ENCODE assay signal across 15 cellular contexts in genomic region chr9:89579741-89580395, GRCh38. TPM values are rescaled to one million over a fixed set of nuclear protein-coding genes. Genes with fewer than 3 reads are reported as not detected.
DNase-seq lines count a peak whose midpoint lies in the region; ATAC-seq, FAIRE-seq and TF ChIP-seq lines count a peak whose summit lies in the region.
"Had no signal": no experiment of that assay in that cellular context is flagged by ENCODE, and none has a peak within 500 bp of the region (broad histone marks: within the 10 kb centered on the region; RNA-seq: fewer than 3 reads in every experiment).

No MANE protein-coding gene starts in this region.

- H3K4me3 Mint-ChIP-seq in CD4-positive, alpha-beta T cell, result no peak overlapping the region
- H3K4me3 Mint-ChIP-seq in T-helper 2 cell treated with Interferon-gamma antibody and Interleukin-4, amounts not matched to agents 5 μg/mL and 100 μg/mL, for 36 hours, result peak overlapping the region; percentile 11
- H3K4me3 Mint-ChIP-seq in GM23338, result no peak overlapping the region
- H3K4me3 Mint-ChIP-seq: activated B cell treated with CpG ODN at 0.5 μM for 24 hours, HFFc6 had no signal

- no peak overlapping the region for H3K4me2 ChIP-seq in GM23338

- peaks cover 77% of the 10 kb centered on the region for H3K27me3 Mint-ChIP-seq in CD4-positive, alpha-beta T cell
- peaks cover 63% of the 10 kb centered on the region for H3K27me3 Mint-ChIP-seq in T-helper 2 cell treated with Interferon-gamma antibody and Interleukin-4, amounts not matched to agents 5 μg/mL and 100 μg/mL, for 36 hours (ENCODE audit: low read depth)
- peaks cover 5% of the 10 kb centered on the region for H3K27me3 Mint-ChIP-seq in GM23338 (ENCODE audit: insufficient read depth, low read depth, poor library complexity)

- peaks cover 26% of the 10 kb centered on the region for H3K27me3 ChIP-seq in CD4-positive, alpha-beta T cell (ENCODE audit: control insufficient read depth, insufficient read depth, low read length)
- H3K27me3 ChIP-seq in BE2C, result peaks cover 30% of the 10 kb centered on the region
- H3K27me3 ChIP-seq in GM23338 (ENCODE audit: insufficient read depth), result no peaks in the 10 kb centered on the region
- H3K27me3 ChIP-seq: cardiac muscle cell had no signal

- no peaks in the 10 kb centered on the region for H3K9me3 Mint-ChIP-seq in CD4-positive, alpha-beta T cell
- H3K9me3 Mint-ChIP-seq in T-helper 2 cell treated with Interferon-gamma antibody and Interleukin-4, amounts not matched to agents 5 μg/mL and 100 μg/mL, for 36 hours, result peaks cover 10% of the 10 kb centered on the region
- H3K9me3 Mint-ChIP-seq in GM23338, result peaks cover 15% of the 10 kb centered on the region; the same call in 2 of the 3 replicates
- H3K9me3 Mint-ChIP-seq: HFFc6 had no signal

- H3K27ac Mint-ChIP-seq in CD4-positive, alpha-beta T cell, result no peak overlapping the region
- peak overlapping the region; percentile 29 for H3K27ac Mint-ChIP-seq in T-helper 2 cell treated with Interferon-gamma antibody and Interleukin-4, amounts not matched to agents 5 μg/mL and 100 μg/mL, for 36 hours
- H3K27ac Mint-ChIP-seq in GM23338, result no peak overlapping the region
- H3K27ac Mint-ChIP-seq: activated B cell treated with CpG ODN at 0.5 μM for 24 hours, HFFc6 had no signal

- H3K27ac ChIP-seq in CD4-positive, alpha-beta T cell (ENCODE audit: low read depth, low read length), result no peak overlapping the region
- H3K27ac ChIP-seq in GM23338 (ENCODE audit: low read depth), result no peak overlapping the region
- H3K27ac ChIP-seq: cardiac muscle cell had no signal

- CTCF ChIA-PET in CD4-positive, alpha-beta T cell (lab: Charles Lee), result no interaction called here

- H4K20me1 ChIP-seq in GM23338 (replicated peaks; ENCODE audit: insufficient read depth), result no peaks in the 10 kb centered on the region

- POLR2A ChIA-PET in CD4-positive, alpha-beta T cell (lab: Charles Lee), result no interaction called here

- intact Hi-C loops in CD4-positive, alpha-beta T cell (cut with DNase I, micrococcal nuclease), result loop anchor here in 1 of 2 experiments (10.0 kb wide), 1 partner anchor 1195 kb away; no protein-coding TSS in a partner anchor
- intact Hi-C loops in mucosa of descending colon (cut with DNase I, micrococcal nuclease), result loop anchor here in 1 of 2 donors (10.0 kb wide), 1 partner anchor 1285 kb away; no protein-coding TSS in a partner anchor

- no peak overlapping the region for H3K4me3 ChIP-seq in mucosa of descending colon
- no peak overlapping the region for H3K4me3 ChIP-seq in BE2C (ENCODE audit: low read depth, low read length)
- no peak overlapping the region for H3K4me3 ChIP-seq in GM23338
- H3K4me3 ChIP-seq: cardiac muscle cell had no signal

- H3F3A ChIP-seq in GM23338 (replicated peaks; ENCODE audit: low read depth), result no peaks in the 10 kb centered on the region

- H3K79me2 ChIP-seq in GM23338 (replicated peaks; ENCODE audit: insufficient read depth), result no peaks in the 10 kb centered on the region

- no peak for DNase-seq in CD4-positive, alpha-beta T cell
- DNase-seq in GM18507 (ENCODE audit: extremely low spot score, insufficient read length, low read depth), result no peak
- DNase-seq in T-helper 2 cell treated with Interferon-gamma antibody and Interleukin-4, amounts not matched to agents 5 μg/mL and 100 μg/mL, for 36 hours (ENCODE audit: low spot score), result no peak
- DNase-seq in mucosa of descending colon, result no peak
- DNase-seq in BE2C, result no peak
- DNase-seq in GM23338 (ENCODE audit: low spot score), result no peak
- DNase-seq: activated B cell treated with CpG ODN at 0.5 μM for 24 hours; activated effector memory CD4-positive, alpha-beta T cell treated with anti-CD3 and anti-CD28 coated beads, Interleukin-2, amount 50 U/mL, for 16 hours; Calu3; HFFc6; NCI-H1417 treated with DMSO at 0.1 percent for 48 hours; NCI-H526 treated with DMSO at 0.1 percent for 48 hours; SHP77 treated with DMSO at 0.1 percent for 48 hours had no signal

- no peaks in the 10 kb centered on the region for H3K9me3 ChIP-seq in CD4-positive, alpha-beta T cell (ENCODE audit: control insufficient read depth, low read length)
- H3K9me3 ChIP-seq in mucosa of descending colon, result no peaks in the 10 kb centered on the region
- H3K9me3 ChIP-seq in BE2C, result no peaks in the 10 kb centered on the region

- no peaks in the 10 kb centered on the region for H3K9me2 ChIP-seq in GM23338 (ENCODE audit: insufficient read depth)

- H3K36me3 Mint-ChIP-seq in CD4-positive, alpha-beta T cell (ENCODE audit: low read depth), result no peaks in the 10 kb centered on the region
- H3K36me3 Mint-ChIP-seq in T-helper 2 cell treated with Interferon-gamma antibody and Interleukin-4, amounts not matched to agents 5 μg/mL and 100 μg/mL, for 36 hours (ENCODE audit: low read depth), result no peaks in the 10 kb centered on the region
- H3K36me3 Mint-ChIP-seq in GM23338 (ENCODE audit: low read depth), result no peaks in the 10 kb centered on the region

- peak; percentile 60 for FAIRE-seq in GM18507 (lab: Jason Lieb, UNC)

- H3K4me1 ChIP-seq in mucosa of descending colon (ENCODE audit: low read depth), result no peaks in the 10 kb centered on the region
- H3K4me1 ChIP-seq in BE2C, result no peaks in the 10 kb centered on the region
- no peaks in the 10 kb centered on the region for H3K4me1 ChIP-seq in GM23338 (ENCODE audit: insufficient read depth)

- peaks cover 6% of the 10 kb centered on the region for H3K4me1 Mint-ChIP-seq in CD4-positive, alpha-beta T cell (ENCODE audit: low read depth)
- peaks cover 12% of the 10 kb centered on the region for H3K4me1 Mint-ChIP-seq in T-helper 2 cell treated with Interferon-gamma antibody and Interleukin-4, amounts not matched to agents 5 μg/mL and 100 μg/mL, for 36 hours (ENCODE audit: low read depth)
- no peaks in the 10 kb centered on the region for H3K4me1 Mint-ChIP-seq in GM23338
- H3K4me1 Mint-ChIP-seq: activated B cell treated with CpG ODN at 0.5 μM for 24 hours had no signal

- TF ChIP-seq CTCF in CD4-positive, alpha-beta T cell (IDR thresholded peaks at IDR 0.05), result no peak
- TF ChIP-seq CTCF in mucosa of descending colon (IDR thresholded peaks at IDR 0.05), result no peak
- TF ChIP-seq CTCF in BE2C (IDR thresholded peaks at IDR 0.05; ENCODE audit: low read depth, low read length), result no peak
- TF ChIP-seq CTCF in GM23338 (conservative IDR thresholded peaks at IDR 0.05; ENCODE audit: low read depth in 2 of 2), result no peak

- peak; percentile 57 for ATAC-seq in CD4-positive, alpha-beta T cell (ENCODE audit: poor library complexity)
- ATAC-seq in mucosa of descending colon (peak; percentile 51), HG02571 (IDR thresholded peaks at IDR 0.05; ENCODE audit: unreplicated experiment) (no peak), GM23338 (no peak)

- H3K36me3 ChIP-seq in mucosa of descending colon (ENCODE audit: low read depth) (no peaks in the 10 kb centered on the region), BE2C (no peaks in the 10 kb centered on the region), GM23338 (ENCODE audit: insufficient read depth) (no peaks in the 10 kb centered on the region)
- H3K36me3 ChIP-seq: cardiac muscle cell had no signal

- no peak overlapping the region for H2AFZ ChIP-seq in GM23338

TF ChIP-seq in GM23338, 12 proteins besides CTCF, POLR2A, EP300 and RAD21 (continues in another document):
- no peak for TF ChIP-seq POLR2AphosphoS5 (IDR thresholded peaks at IDR 0.05; ENCODE audit: low read depth)
- TF ChIP-seq STAT1 (IDR thresholded peaks at IDR 0.05; ENCODE audit: unreplicated experiment), result no peak
- TF ChIP-seq CREB1 (CRISPR knock-in tag; IDR thresholded peaks at IDR 0.05; ENCODE audit: low read depth), result no peak
- no peak for TF ChIP-seq EZH2phosphoT487 (IDR thresholded peaks at IDR 0.05; ENCODE audit: unreplicated experiment)
- no peak for TF ChIP-seq JUNB (IDR thresholded peaks at IDR 0.05; ENCODE audit: unreplicated experiment)

RNA-seq across cellular contexts. Expression of gene GADD45G, which starts 24.9 kb away (rescaled TPM):
- 10 to 100 TPM; 15.6 to 16.1 TPM for total RNA-seq in CD4-positive, alpha-beta T cell
- 10 to 100 TPM in 1 of 3 donors, 1 to 10 TPM in 2; 5.4 to 18.4 (median 6.6) TPM for total RNA-seq in mucosa of descending colon
- 86.0 TPM for polyA plus RNA-seq in BE2C (2012; ENCODE audit: insufficient read depth, insufficient read length, low read depth)
- 12.7 and 15.8 TPM in 2 replicates for total RNA-seq in GM23338 (2014; rRNA removed; shearing (Covaris generic))
- 24.1 TPM in 2 replicates for polyA plus RNA-seq in GM23338 (2016; fragmentation: Nextera tagmentation; extraction: Ambion mirVana)

Comparison
In these comparisons a context has a peak if more than half of its experiments do, and no peak if none do; other contexts are left out.
1. ATAC-seq: peak in CD4-positive, alpha-beta T cell (single experiment) and mucosa of descending colon (single experiment); none in HG02571 (single experiment) and GM23338 (single experiment).